19 cellular contexts compared by ENCODE assay signal in the genomic region with DNA sequence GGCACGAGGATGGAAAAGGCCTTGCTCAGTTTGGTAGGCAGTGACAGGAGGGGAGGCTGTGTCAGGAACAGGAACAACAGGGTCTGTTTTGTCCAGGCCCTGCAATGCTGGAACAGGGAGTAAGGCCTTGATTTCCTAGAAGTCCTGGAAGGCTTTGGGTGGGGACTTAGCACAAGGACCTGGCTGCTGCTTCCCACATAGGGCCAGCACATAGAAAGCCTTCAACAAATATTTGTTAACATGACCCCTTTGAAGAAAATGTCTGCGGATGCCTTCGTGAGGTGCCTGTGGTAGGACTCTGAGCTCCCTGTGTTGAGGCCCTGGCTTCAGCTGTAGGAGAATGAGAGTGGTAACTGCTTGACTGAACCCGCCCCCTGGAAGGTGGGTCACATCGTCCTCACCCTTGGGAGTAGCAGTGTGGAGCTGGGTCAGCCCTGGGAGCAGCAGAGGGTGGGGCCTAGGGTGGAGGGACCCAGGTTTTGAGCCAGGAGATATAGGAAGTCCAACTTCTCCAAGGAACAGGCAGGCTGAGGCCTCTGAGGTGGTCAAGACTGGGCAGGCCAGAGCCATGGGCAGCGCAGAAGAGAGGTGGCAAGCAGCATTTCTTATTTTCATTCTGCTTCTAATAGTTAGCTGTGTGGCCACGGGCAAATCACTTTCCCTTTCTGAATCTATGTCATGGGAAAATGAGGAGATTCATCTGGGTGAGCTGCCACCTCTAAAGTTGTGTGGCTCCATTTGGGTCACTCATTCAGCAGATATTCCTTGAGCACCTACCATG. TPM values are rescaled to one million over a fixed set of nuclear protein-coding genes. Genes with fewer than 3 reads are reported as not detected.
DNase-seq lines count a peak whose midpoint lies in the region; ATAC-seq and TF ChIP-seq lines count a peak whose summit lies in the region.
"Had no signal": no experiment of that assay in that cellular context is flagged by ENCODE, and none has a peak within 500 bp of the region (broad histone marks: within the 10 kb centered on the region; RNA-seq: fewer than 3 reads in every experiment).

No MANE protein-coding gene starts in this region.

- H3K27ac Mint-ChIP-seq in mesothelial cell of epicardium: peak overlapping the region; percentile 86
- H3K27ac Mint-ChIP-seq: activated CD4-positive, alpha-beta T cell treated with anti-CD3 and anti-CD28 coated beads, Interleukin-2, amount 10 ng/mL, durations not matched to agents 7 days and 5 days; activated naive CD4-positive, alpha-beta T cell treated with anti-CD3 and anti-CD28 coated beads, Interleukin-2, amount 50 U/mL, for 72 hours; nephron progenitor cell had no signal

- H3K9me3 ChIP-seq in duodenal mucosa (ENCODE audit: control insufficient read depth in 1 of 2, low read length in 2 of 2): no peaks in the 10 kb centered on the region
- H3K9me3 ChIP-seq in thoracic aorta: no peaks in the 10 kb centered on the region
- H3K9me3 ChIP-seq: BE2C, sigmoid colon had no signal

- DNase-seq in HT-29 (ENCODE audit: low spot score): peak; percentile 75
- DNase-seq in mesothelial cell of epicardium (ENCODE audit: low spot score in 2 of 2, unreplicated experiment in 2 of 2): no peak
- DNase-seq in thoracic aorta (ENCODE audit: low spot score): no peak
- DNase-seq in GM10266 (ENCODE audit: extremely low spot score): no peak
- DNase-seq in NCI-H748 (lab: John Stamatoyannopoulos, UW; ENCODE audit: unreplicated experiment): no peak
- no peak for DNase-seq in NCI-H524 (lab: John Stamatoyannopoulos, UW)
- DNase-seq in GM19240 (ENCODE audit: insufficient read length, low spot score): no peak
- DNase-seq: activated CD4-positive, alpha-beta T cell treated with anti-CD3 and anti-CD28 coated beads, Interleukin-2, amount 10 ng/mL, durations not matched to agents 7 days and 5 days; BE2C; DMS 273 treated with DMSO at 0.1 percent for 48 hours; effector CD8-positive, alpha-beta T cell; H7; MM.1S; NCI-H2029 treated with DMSO at 0.1 percent for 48 hours; nephron progenitor cell; sigmoid colon; stimulated activated CD8-positive, alpha-beta memory T cell treated with anti-CD3 and anti-CD28 coated beads, Interleukin-4, amount 100 ng/mL, for 48 hours had no signal

- TF ChIP-seq CTCF in mesothelial cell of epicardium (IDR thresholded peaks at IDR 0.05; ENCODE audit: unreplicated experiment) (no peak), thoracic aorta (IDR thresholded peaks at IDR 0.05) (no peak), GM10266 (IDR thresholded peaks at IDR 0.05; ENCODE audit: control insufficient read depth, insufficient read depth, low read depth, missing control alignments) (no peak)

- H3K4me1 Mint-ChIP-seq in mesothelial cell of epicardium: peaks cover 16% of the 10 kb centered on the region
- H3K4me1 Mint-ChIP-seq: activated CD4-positive, alpha-beta T cell treated with anti-CD3 and anti-CD28 coated beads, Interleukin-2, amount 10 ng/mL, durations not matched to agents 7 days and 5 days; nephron progenitor cell had no signal

- no peaks in the 10 kb centered on the region for H3K27me3 Mint-ChIP-seq in mesothelial cell of epicardium (ENCODE audit: low read depth)
- H3K27me3 Mint-ChIP-seq: activated CD4-positive, alpha-beta T cell treated with anti-CD3 and anti-CD28 coated beads, Interleukin-2, amount 10 ng/mL, durations not matched to agents 7 days and 5 days had no signal

- H3K36me3 ChIP-seq in duodenal mucosa (ENCODE audit: control insufficient read depth in 1 of 2, insufficient read depth in 2 of 2, low read length in 2 of 2) (no peaks in the 10 kb centered on the region), thoracic aorta (no peaks in the 10 kb centered on the region)
- H3K36me3 ChIP-seq: BE2C, sigmoid colon had no signal

- no peak overlapping the region for H3K9ac ChIP-seq in duodenal mucosa (ENCODE audit: low read depth in 1 of 2, low read length in 2 of 2)

- ATAC-seq in thoracic aorta (ENCODE audit: insufficient number of reproducible peaks, low FRiP score, low read depth): no peak
- ATAC-seq: activated naive CD4-positive, alpha-beta T cell treated with anti-CD3 and anti-CD28 coated beads, Interleukin-2, amount 50 U/mL, for 72 hours had no signal

- H3K9me3 Mint-ChIP-seq in mesothelial cell of epicardium: no peaks in the 10 kb centered on the region
- H3K9me3 Mint-ChIP-seq: activated CD4-positive, alpha-beta T cell treated with anti-CD3 and anti-CD28 coated beads, Interleukin-2, amount 10 ng/mL, durations not matched to agents 7 days and 5 days; activated naive CD4-positive, alpha-beta T cell treated with anti-CD3 and anti-CD28 coated beads, Interleukin-2, amount 50 U/mL, for 72 hours; nephron progenitor cell had no signal

- H3K4me3 Mint-ChIP-seq in mesothelial cell of epicardium: no peak overlapping the region
- H3K4me3 Mint-ChIP-seq: activated CD4-positive, alpha-beta T cell treated with anti-CD3 and anti-CD28 coated beads, Interleukin-2, amount 10 ng/mL, durations not matched to agents 7 days and 5 days; nephron progenitor cell had no signal

- H3K4me3 ChIP-seq in duodenal mucosa (ENCODE audit: low read depth in 1 of 2, low read length in 2 of 2) (no peak overlapping the region), thoracic aorta (no peak overlapping the region)
- H3K4me3 ChIP-seq: sigmoid colon had no signal

- H3K36me3 Mint-ChIP-seq in mesothelial cell of epicardium: no peaks in the 10 kb centered on the region
- H3K36me3 Mint-ChIP-seq: activated naive CD4-positive, alpha-beta T cell treated with anti-CD3 and anti-CD28 coated beads, Interleukin-2, amount 50 U/mL, for 72 hours had no signal

- H3K27me3 ChIP-seq in duodenal mucosa (ENCODE audit: control insufficient read depth in 1 of 2, insufficient read depth in 2 of 2, low read length in 2 of 2) (no peaks in the 10 kb centered on the region), thoracic aorta (replicated peaks; ENCODE audit: insufficient read depth) (no peaks in the 10 kb centered on the region)
- H3K27me3 ChIP-seq: BE2C, sigmoid colon had no signal

- H3K27ac ChIP-seq in duodenal mucosa (ENCODE audit: low read depth, low read length) (peak overlapping the region; percentile 10), thoracic aorta (peak overlapping the region; percentile 23 to 37)

- H3K4me1 ChIP-seq in duodenal mucosa (ENCODE audit: control insufficient read depth in 1 of 2, insufficient read depth in 2 of 2, low read length in 2 of 2) (peaks cover 0 to 8% of the 10 kb centered on the region in 2 donors), thoracic aorta (ENCODE audit: control insufficient read depth in 1 of 2, low read depth in 2 of 2) (peaks cover 10 to 16% of the 10 kb centered on the region in 2 donors)
- H3K4me1 ChIP-seq: BE2C had no signal

RNA-seq across cellular contexts. Expression of gene CNBD2, which starts 50.0 kb away (rescaled TPM):
- 13.7 and 14.5 TPM in 2 replicates for total RNA-seq in HT-29 (2014; rRNA removed; shearing (Covaris generic))
- total RNA-seq in mesothelial cell of epicardium (3.5 to 4.7 TPM (median 3.7 TPM) in 3 replicates), thoracic aorta (1 to 10 TPM; 1.2 to 2.6 TPM)
